ENCODE assay signal across 8 cellular contexts in genomic region chr10:50511512-50512213, GRCh38.
DNase-seq lines count a peak whose midpoint lies in the region; ATAC-seq, FAIRE-seq and TF ChIP-seq lines count a peak whose summit lies in the region.

No MANE protein-coding gene starts in this region.

- peak overlapping the region; percentile 5 for H3K4me3 Mint-ChIP-seq in CD4-positive, alpha-beta T cell

- no peak overlapping the region for H2AFZ ChIP-seq in OCI-LY7 (ENCODE audit: low read length)

- H3K4me3 ChIP-seq in bronchial epithelial cell (ENCODE audit: low read depth, low read length) (no peak overlapping the region), HAP-1 (no peak overlapping the region), OCI-LY7 (ENCODE audit: low read depth, low read length, poor library complexity, severe bottlenecking) (no peak overlapping the region)

- H3K9me2 ChIP-seq in OCI-LY7 (ENCODE audit: insufficient read depth, low read length), result 0 out of 2 replicates have a peak, but pooled peaks cover 3% of the 10 kb centered on the region

- BruUV-seq in OCI-LY7 (replicated peaks; lab: Mats Ljungman, UMichigan), result no TSS peak

- no peaks in the 10 kb centered on the region for H3K27me3 ChIP-seq in CD4-positive, alpha-beta T cell (ENCODE audit: control insufficient read depth, insufficient read depth, low read length)
- H3K27me3 ChIP-seq in bronchial epithelial cell (ENCODE audit: control insufficient read depth, insufficient read depth, low read length) (no peaks in the 10 kb centered on the region), HAP-1 (ENCODE audit: low read depth) (no peaks in the 10 kb centered on the region)

- intact Hi-C loops in CD4-positive, alpha-beta T cell (cut with DNase I, micrococcal nuclease), result no loop called here
- intact Hi-C loops in OCI-LY7 (cut with micrococcal nuclease; ENCODE audit: unreplicated experiment), result no loop called here

- H3K36me3 ChIP-seq in bronchial epithelial cell (ENCODE audit: control insufficient read depth, insufficient read depth, low read length) (no peaks in the 10 kb centered on the region), HAP-1 (replicated peaks) (no peaks in the 10 kb centered on the region), OCI-LY7 (ENCODE audit: insufficient read depth, low read length) (no peaks in the 10 kb centered on the region)

- POLR2A ChIA-PET in CD4-positive, alpha-beta T cell (lab: Charles Lee), result interaction anchor here (1.6 to 2.8 kb wide), 2 partner anchors 23 to 112 kb away, joined by 4 to 23 read pairs; partner anchors contain the start of gene SGMS1
- POLR2A ChIA-PET in OCI-LY7 (lab: Charles Lee), result interaction anchor here (0.6 to 2.2 kb wide), 4 partner anchors 8 to 149 kb away, joined by 3 to 11 read pairs (median 4); no protein-coding TSS in a partner anchor

- in situ Hi-C loops in HAP-1 (cut with MboI; ENCODE audit: low sequenced_read_pairs), result no loop called here

- no peak overlapping the region for H3K27ac ChIP-seq in CD4-positive, alpha-beta T cell (ENCODE audit: low read depth, low read length)
- H3K27ac ChIP-seq in OCI-LY7 (ENCODE audit: low read depth, low read length, poor library complexity, severe bottlenecking), result no peak overlapping the region

- FAIRE-seq in bronchial epithelial cell (lab: Jason Lieb, UNC), result no peak

- no peaks in the 10 kb centered on the region for H3K9me3 ChIP-seq in CD4-positive, alpha-beta T cell (ENCODE audit: control insufficient read depth, low read length)
- H3K9me3 ChIP-seq in HAP-1 (no peaks in the 10 kb centered on the region), OCI-LY7 (ENCODE audit: low read length) (no peaks in the 10 kb centered on the region)

- DNase-seq in CD4-positive, alpha-beta T cell, result no peak
- DNase-seq in bronchial epithelial cell (ENCODE audit: low read depth), result peak; percentile 79
- DNase-seq in HAP-1 (ENCODE audit: low spot score in 2 of 2), result no peak
- DNase-seq in OCI-LY7 (ENCODE audit: low spot score), result no peak
- no peak for DNase-seq in mesenteric fat pad (ENCODE audit: low spot score)
- DNase-seq in NCI-H1417 treated with DMSO at 0.1 percent for 48 hours (lab: John Stamatoyannopoulos, UW), result no peak

- H3K4me1 ChIP-seq in HAP-1 (no peaks in the 10 kb centered on the region), OCI-LY7 (ENCODE audit: insufficient read depth, low read length, poor library complexity, severe bottlenecking) (peaks cover 5% of the 10 kb centered on the region)

- no peak overlapping the region for H3K4me2 ChIP-seq in OCI-LY7 (ENCODE audit: low read length)

- peak; percentile 46 for ATAC-seq in CD4-positive, alpha-beta T cell (ENCODE audit: poor library complexity)
- ATAC-seq in GM21360 (IDR thresholded peaks at IDR 0.05; ENCODE audit: unreplicated experiment) (peak; percentile 28), HG03565 (IDR thresholded peaks at IDR 0.05; ENCODE audit: unreplicated experiment) (peak; percentile 20)

- no peaks in the 10 kb centered on the region for H3K79me2 ChIP-seq in OCI-LY7 (ENCODE audit: insufficient read depth, low read depth, low read length)

- H4K20me1 ChIP-seq in OCI-LY7 (ENCODE audit: insufficient read depth, low read length), result no peaks in the 10 kb centered on the region

- peaks cover 9% of the 10 kb centered on the region for H3K36me3 Mint-ChIP-seq in CD4-positive, alpha-beta T cell (ENCODE audit: low read depth)

- no peaks in the 10 kb centered on the region for H3K27me3 Mint-ChIP-seq in CD4-positive, alpha-beta T cell

- CTCF ChIA-PET in CD4-positive, alpha-beta T cell (lab: Charles Lee), result no interaction called here
- CTCF ChIA-PET in OCI-LY7 (lab: Charles Lee; ENCODE audit: unreplicated experiment), result no interaction called here

- H3K27ac Mint-ChIP-seq in CD4-positive, alpha-beta T cell, result peak overlapping the region; percentile 18

- no peak for TF ChIP-seq CTCF in CD4-positive, alpha-beta T cell (IDR thresholded peaks at IDR 0.05)
- TF ChIP-seq CTCF in bronchial epithelial cell (IDR thresholded peaks at IDR 0.05; ENCODE audit: insufficient read depth, low read length, severe bottlenecking) (no peak), OCI-LY7 (conservative IDR thresholded peaks at IDR 0.05; ENCODE audit: low read length) (no peak)

- H3K4me1 Mint-ChIP-seq in CD4-positive, alpha-beta T cell (ENCODE audit: low read depth), result peaks cover 95% of the 10 kb centered on the region

- H3K9me3 Mint-ChIP-seq in CD4-positive, alpha-beta T cell, result no peaks in the 10 kb centered on the region
